Comparison of ENCODE assay signal across 9 cellular contexts in genomic region chr14:44803239-44803905, GRCh38.
A peak's percentile ranks its signal among the peaks of the same experiment; 100 is the strongest.
DNase-seq lines count a peak whose midpoint lies in the region; ATAC-seq and TF ChIP-seq lines count a peak whose summit lies in the region.
"Had no signal": no experiment of that assay in that cellular context is flagged by ENCODE, and none has a peak within 500 bp of the region (broad histone marks: within the 10 kb centered on the region; RNA-seq: fewer than 3 reads in every experiment).

No MANE protein-coding gene starts in this region.

- H3K9me3 ChIP-seq in Panc1 (ENCODE audit: control insufficient read depth, insufficient read depth, low read depth, low read length): no peaks in the 10 kb centered on the region

- no peaks in the 10 kb centered on the region for H3K4me1 ChIP-seq in Panc1 (ENCODE audit: control insufficient read depth, insufficient read depth, low read length)
- H3K4me1 ChIP-seq: BLaER1 treated with 17β-estradiol and CSF1 and Interleukin-3, amounts not matched to agents 10 nM and 100 nM had no signal

- H3K4me1 Mint-ChIP-seq in endothelial cell (ENCODE audit: unreplicated experiment): no peaks in the 10 kb centered on the region

- CTCF ChIA-PET in Panc1 (lab: Charles Lee): no interaction called here

- no peak overlapping the region for H3K27ac ChIP-seq in Panc1 (ENCODE audit: low read length)
- H3K27ac ChIP-seq: BLaER1 treated with 17β-estradiol and CSF1 and Interleukin-3, amounts not matched to agents 10 nM and 100 nM had no signal

- no peaks in the 10 kb centered on the region for H3K27me3 ChIP-seq in Panc1 (ENCODE audit: control insufficient read depth, insufficient read depth, low read length)
- H3K27me3 ChIP-seq: BLaER1 treated with 17β-estradiol and CSF1 and Interleukin-3, amounts not matched to agents 10 nM and 100 nM had no signal

- POLR2A ChIA-PET in Panc1 (lab: Charles Lee): no interaction called here

- H3K36me3 ChIP-seq in Panc1 (ENCODE audit: control insufficient read depth, insufficient read depth, low read length): no peaks in the 10 kb centered on the region
- H3K36me3 ChIP-seq: BLaER1 treated with 17β-estradiol and CSF1 and Interleukin-3, amounts not matched to agents 10 nM and 100 nM had no signal

- no peaks in the 10 kb centered on the region for H3K27me3 Mint-ChIP-seq in endothelial cell (ENCODE audit: unreplicated experiment)

- H3K9me3 Mint-ChIP-seq in endothelial cell (ENCODE audit: unreplicated experiment): no peaks in the 10 kb centered on the region

- in situ Hi-C loops in KBM-7 (cut with MboI; ENCODE audit: low pct_unique_long_range_greater_than_20kb, low sequenced_read_pairs): no loop called here
- in situ Hi-C loops in Panc1 (cut with HindIII; ENCODE audit: low pct_unique_long_range_greater_than_20kb, low sequenced_read_pairs): no loop called here

- ATAC-seq in GM21717 (IDR thresholded peaks at IDR 0.05; ENCODE audit: unreplicated experiment) (peak; percentile 85), Panc1 (peak; percentile 81)

- no peak overlapping the region for H3K4me3 ChIP-seq in Panc1 (ENCODE audit: low read depth in 2 of 2, low read length in 2 of 2)
- H3K4me3 ChIP-seq: BLaER1 treated with 17β-estradiol and CSF1 and Interleukin-3, amounts not matched to agents 10 nM and 100 nM had no signal

- intact Hi-C loops in Panc1 (cut with micrococcal nuclease; ENCODE audit: unreplicated experiment): no loop called here

- H3K4me3 Mint-ChIP-seq in endothelial cell (ENCODE audit: unreplicated experiment): no peak overlapping the region

- BruUV-seq in Panc1 (replicated peaks; lab: Mats Ljungman, UMichigan): no TSS peak

- no peaks in the 10 kb centered on the region for H3K36me3 Mint-ChIP-seq in endothelial cell (ENCODE audit: low read depth, unreplicated experiment)

- H3K27ac Mint-ChIP-seq in endothelial cell (ENCODE audit: unreplicated experiment): no peak overlapping the region

- DNase-seq in NCI-H2227 (lab: John Stamatoyannopoulos, UW; ENCODE audit: unreplicated experiment): peak; percentile 17
- no peak for DNase-seq in NCI-H2227 treated with DMSO at 0.1 percent for 48 hours (lab: John Stamatoyannopoulos, UW)
- DNase-seq in KBM-7: peak; percentile 48
- peak; percentile 25 for DNase-seq in Panc1 (ENCODE audit: low read depth, low spot score)
- no peak for DNase-seq in endothelial cell (ENCODE audit: low spot score)
- DNase-seq in middle frontal gyrus (ENCODE audit: extremely low spot score, low spot score): peak; percentile 58
- DNase-seq in activated CD4-positive, alpha-beta T cell treated with anti-CD3 and anti-CD28 coated beads, Interleukin-2, amount 50 U/mL, for 4 hours: no peak

- TF ChIP-seq CTCF in Panc1 (IDR thresholded peaks at IDR 0.05): peak; percentile 63; the same call in 1 of the 2 replicates
- peak; percentile 89 for TF ChIP-seq CTCF in endothelial cell (IDR thresholded peaks at IDR 0.05; ENCODE audit: unreplicated experiment)

Comparison
In these comparisons a context has a peak if more than half of its experiments do, and no peak if none do; other contexts are left out.
1. DNase-seq: peak in NCI-H2227 (single experiment), KBM-7 (single experiment), Panc1 (single experiment) and middle frontal gyrus (single experiment); none in NCI-H2227 treated with DMSO at 0.1 percent for 48 hours (single experiment), endothelial cell (single experiment) and activated CD4-positive, alpha-beta T cell treated with anti-CD3 and anti-CD28 coated beads, Interleukin-2, amount 50 U/mL, for 4 hours (0 of 2).